12 cellular contexts compared by ENCODE assay signal in the genomic region with DNA sequence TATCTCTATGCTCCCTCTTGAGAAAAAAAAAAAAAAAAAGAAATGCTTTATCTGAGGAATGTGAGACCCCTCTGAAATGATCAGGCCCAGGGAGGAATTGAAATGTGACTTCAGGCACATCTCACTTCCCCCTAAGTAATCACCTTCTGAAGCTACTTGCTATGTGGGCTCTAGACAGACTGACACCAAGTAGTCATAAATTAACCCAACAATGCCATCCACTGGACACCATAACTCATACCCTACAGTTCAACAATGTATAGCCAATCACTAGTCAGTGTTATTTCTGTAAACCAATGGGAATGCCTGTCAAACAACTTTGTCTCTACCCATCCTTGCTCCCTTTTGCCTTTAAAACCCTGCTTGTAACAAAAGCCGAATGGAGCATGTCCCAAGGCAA.
DNase-seq lines count a peak whose midpoint lies in the region; ATAC-seq and TF ChIP-seq lines count a peak whose summit lies in the region.
"Had no signal": no experiment of that assay in that cellular context is flagged by ENCODE, and none has a peak within 500 bp of the region (broad histone marks: within the 10 kb centered on the region; RNA-seq: fewer than 3 reads in every experiment).

No MANE protein-coding gene starts in this region.

- peaks cover 57% of the 10 kb centered on the region for H3K27me3 Mint-ChIP-seq in MCF 10A (ENCODE audit: insufficient read depth, unreplicated experiment)
- peaks cover 4 to 19% of the 10 kb centered on the region in 2 donors for H3K27me3 Mint-ChIP-seq in stimulated activated naive B cell treated with anti-CD40 and anti-IgM and Interleukin-4, amounts not matched to agents 10 μg/mL and 1 μg/mL and 100 μg/mL, for 72 hours

- CTCF ChIA-PET in MCF 10A (lab: Yijun Ruan, JAX) (no interaction called here), mammary epithelial cell (lab: Charles Lee; ENCODE audit: low non-redundant PET) (no interaction called here)

- no peak overlapping the region for H3K27ac ChIP-seq in mammary epithelial cell (ENCODE audit: insufficient read depth, low read depth, low read length)

- no peaks in the 10 kb centered on the region for H3K27me3 ChIP-seq in mammary epithelial cell (ENCODE audit: insufficient read depth, low read length)

- DNase-seq in MCF 10A (ENCODE audit: unreplicated experiment) (peak; percentile 16), mammary epithelial cell (no peak), HK-2 (ENCODE audit: unreplicated experiment) (peak; percentile 1), HuH-7.5 (ENCODE audit: low spot score) (no peak)
- no peak for DNase-seq in stimulated activated naive B cell treated with anti-CD40 and anti-IgM and Interleukin-4, amounts not matched to agents 10 μg/mL and 1 μg/mL and 100 μg/mL, for 72 hours
- DNase-seq in stimulated activated CD4-positive, alpha-beta T cell treated with anti-CD3 and anti-CD28 coated beads, Interleukin-2, amount 100 ng/mL, for 48 hours: no peak
- DNase-seq: GOT3, IMR-90, right cardiac atrium, trophoblast cell had no signal

- intact Hi-C loops in MCF 10A (cut with micrococcal nuclease): no loop called here
- intact Hi-C loops in mammary epithelial cell (cut with micrococcal nuclease): no loop called here

- no TSS peak for BruUV-seq in MCF 10A (replicated peaks; lab: Mats Ljungman, UMichigan)
- no TSS peak for BruUV-seq in mammary epithelial cell (replicated peaks; lab: Mats Ljungman, UMichigan)

- no peak overlapping the region for H3K4me3 Mint-ChIP-seq in MCF 10A (ENCODE audit: unreplicated experiment)
- H3K4me3 Mint-ChIP-seq in stimulated activated naive B cell treated with anti-CD40 and anti-IgM and Interleukin-4, amounts not matched to agents 10 μg/mL and 1 μg/mL and 100 μg/mL, for 72 hours: no peak overlapping the region

- TF ChIP-seq CTCF in MCF 10A (IDR thresholded peaks at IDR 0.05; ENCODE audit: unreplicated experiment) (no peak), mammary epithelial cell (conservative IDR thresholded peaks at IDR 0.05 in 1 of 2, IDR thresholded peaks at IDR 0.05 in 1 of 2; ENCODE audit: extremely low read depth in 1 of 2, insufficient read depth in 1 of 2, low read depth in 1 of 2, low read length in 2 of 2) (no peak)

- H3K4me3 ChIP-seq in mammary epithelial cell (replicated peaks in 1 of 3; ENCODE audit: insufficient read depth in 1 of 3, low read depth in 2 of 3, low read length in 3 of 3): no peak overlapping the region

- H3K4me1 ChIP-seq in mammary epithelial cell (ENCODE audit: insufficient read depth, low read length): no peaks in the 10 kb centered on the region

- H3K27ac Mint-ChIP-seq in MCF 10A (ENCODE audit: low read depth, unreplicated experiment): no peak overlapping the region
- no peak overlapping the region for H3K27ac Mint-ChIP-seq in stimulated activated naive B cell treated with anti-CD40 and anti-IgM and Interleukin-4, amounts not matched to agents 10 μg/mL and 1 μg/mL and 100 μg/mL, for 72 hours

- H3K36me3 Mint-ChIP-seq in MCF 10A (ENCODE audit: insufficient read depth, unreplicated experiment): no peaks in the 10 kb centered on the region
- H3K36me3 Mint-ChIP-seq in stimulated activated naive B cell treated with anti-CD40 and anti-IgM and Interleukin-4, amounts not matched to agents 10 μg/mL and 1 μg/mL and 100 μg/mL, for 72 hours: no peaks in the 10 kb centered on the region

- in situ Hi-C loops in mammary epithelial cell (cut with MboI; ENCODE audit: low sequenced_read_pairs in 2 of 2): no loop called here

- no peaks in the 10 kb centered on the region for H4K20me1 ChIP-seq in mammary epithelial cell (ENCODE audit: insufficient read depth, low read length)

- no peaks in the 10 kb centered on the region for H3K79me2 ChIP-seq in mammary epithelial cell (ENCODE audit: insufficient read depth, low read length)

- no peaks in the 10 kb centered on the region for H3K9me3 Mint-ChIP-seq in MCF 10A (ENCODE audit: unreplicated experiment)
- H3K9me3 Mint-ChIP-seq in stimulated activated naive B cell treated with anti-CD40 and anti-IgM and Interleukin-4, amounts not matched to agents 10 μg/mL and 1 μg/mL and 100 μg/mL, for 72 hours: no peaks in the 10 kb centered on the region

- 75% methylated on average over 1 of the region's 1 CpG for WGBS in mammary epithelial cell (ENCODE audit: low coverage, missing lambda C conversion rate)

- no peak overlapping the region for H3K4me2 ChIP-seq in mammary epithelial cell (ENCODE audit: insufficient read depth, low read depth, low read length)

- H2AFZ ChIP-seq in mammary epithelial cell (ENCODE audit: low read depth, low read length): no peak overlapping the region

- POLR2A ChIA-PET in MCF 10A (lab: Yijun Ruan, JAX): no interaction called here

- H3K9me3 ChIP-seq in mammary epithelial cell (replicated peaks; ENCODE audit: insufficient read depth, low read length): no peaks in the 10 kb centered on the region

- H3K4me1 Mint-ChIP-seq in MCF 10A (ENCODE audit: insufficient read depth, unreplicated experiment): no peaks in the 10 kb centered on the region
- peaks cover 0 to 2% of the 10 kb centered on the region in 2 donors for H3K4me1 Mint-ChIP-seq in stimulated activated naive B cell treated with anti-CD40 and anti-IgM and Interleukin-4, amounts not matched to agents 10 μg/mL and 1 μg/mL and 100 μg/mL, for 72 hours

- peak; percentile 50 for ATAC-seq in HG02642 (IDR thresholded peaks at IDR 0.05; ENCODE audit: poor library complexity, unreplicated experiment)
- ATAC-seq in stimulated activated naive B cell treated with anti-CD40 and anti-IgM and Interleukin-4, amounts not matched to agents 10 μg/mL and 1 μg/mL and 100 μg/mL, for 72 hours (replicated peaks): peak; percentile 66 to 78
- no peak for ATAC-seq in activated CD4-positive, CD25-positive, alpha-beta regulatory T cell treated with anti-CD3 and anti-CD28 coated beads, Interleukin-2, amount 50 U/mL, for 24 hours
- ATAC-seq: right cardiac atrium had no signal

- dilution Hi-C loops in mammary epithelial cell (cut with HindIII; ENCODE audit: low sequenced_read_pairs): no loop called here

- H3K9ac ChIP-seq in mammary epithelial cell (ENCODE audit: insufficient read depth, low read length): no peak overlapping the region

- H3K36me3 ChIP-seq in mammary epithelial cell (ENCODE audit: insufficient read depth, low read length): no peaks in the 10 kb centered on the region

Comparison
In these comparisons a context has a peak if more than half of its experiments do, and no peak if none do; other contexts are left out.
1. DNase-seq: peak in MCF 10A (single experiment) and HK-2 (single experiment); none in mammary epithelial cell (single experiment), stimulated activated naive B cell treated with anti-CD40 and anti-IgM and Interleukin-4, amounts not matched to agents 10 μg/mL and 1 μg/mL and 100 μg/mL, for 72 hours (single experiment), stimulated activated CD4-positive, alpha-beta T cell treated with anti-CD3 and anti-CD28 coated beads, Interleukin-2, amount 100 ng/mL, for 48 hours (0 of 2) and HuH-7.5 (single experiment).
2. ATAC-seq: peak in HG02642 (single experiment) and stimulated activated naive B cell treated with anti-CD40 and anti-IgM and Interleukin-4, amounts not matched to agents 10 μg/mL and 1 μg/mL and 100 μg/mL, for 72 hours (2 of 2); none in activated CD4-positive, CD25-positive, alpha-beta regulatory T cell treated with anti-CD3 and anti-CD28 coated beads, Interleukin-2, amount 50 U/mL, for 24 hours (0 of 2).